ENCODE assay signal across 8 cellular contexts in genomic region chr17:49763735-49764558, GRCh38. TPM values are rescaled to one million over a fixed set of nuclear protein-coding genes. Genes with fewer than 3 reads are reported as not detected.
DNase-seq lines count a peak whose midpoint lies in the region; TF ChIP-seq lines count a peak whose summit lies in the region.

Gene FAM117A (minus strand): TSS chr17:49764131. CDS start chr17:49764087, 44 bp downstream.

- H2BK5ac ChIP-seq in H9 (ENCODE audit: insufficient read length, low read length): no peak within 1 kb of the TSS

- peak within 1 kb of the TSS; percentile 85 to 94 (median 86); a peak in 5 of 7 replicates for H3K27ac Mint-ChIP-seq in H9
- H3K27ac Mint-ChIP-seq in nephron progenitor cell: peak within 1 kb of the TSS; percentile 74
- H3K27ac Mint-ChIP-seq in stimulated activated naive CD8-positive, alpha-beta T cell treated with anti-CD3 and anti-CD28 coated beads, Interleukin-15, Interleukin-2, amounts not matched to agents 100 ng/mL and 50 ng/mL, for 24 hours: peak within 1 kb of the TSS; percentile 90

- no peak within 1 kb of the TSS for H4K91ac ChIP-seq in H9 (ENCODE audit: insufficient read length, low read depth, low read length)

- peaks cover 11% of the 10 kb centered on the region; the same call in 1 of the 2 replicates for H3K79me2 ChIP-seq in H9 (ENCODE audit: insufficient read depth, low read length)

- H2BK15ac ChIP-seq in H9 (ENCODE audit: low read depth, low read length): no peak within 1 kb of the TSS

- H3K4ac ChIP-seq in H9 (ENCODE audit: low read depth, low read length): no peak within 1 kb of the TSS

- H3K18ac ChIP-seq in H9 (ENCODE audit: insufficient read length, low read depth, low read length): peak within 1 kb of the TSS; percentile 4

- H3K14ac ChIP-seq in H9 (ENCODE audit: insufficient read depth, low read length): no peak within 1 kb of the TSS

- no peak within 1 kb of the TSS for H4K8ac ChIP-seq in H9 (replicated peaks; ENCODE audit: insufficient read length, low read depth, low read length)

- no CpG with 5 or more reads among the region's 53 CpGs for WGBS in H9 (ENCODE audit: extremely low coverage, insufficient read length, low lambda C conversion rate)

- H3K79me1 ChIP-seq in H9 (ENCODE audit: insufficient read depth, low read depth, low read length, poor library complexity, severe bottlenecking): peaks cover 7% of the 10 kb centered on the region

- H3K23ac ChIP-seq in H9 (ENCODE audit: insufficient read length, low read depth, low read length): no peak within 1 kb of the TSS

- H3K23me2 ChIP-seq in H9 (ENCODE audit: insufficient read length, low read depth, low read length, poor library complexity, severe bottlenecking): peaks cover 12% of the 10 kb centered on the region

- peak within 1 kb of the TSS; percentile 88 to 92 for H3K4me3 Mint-ChIP-seq in H9
- H3K4me3 Mint-ChIP-seq in nephron progenitor cell: peak within 1 kb of the TSS; percentile 92
- peak within 1 kb of the TSS; percentile 92 for H3K4me3 Mint-ChIP-seq in stimulated activated naive CD8-positive, alpha-beta T cell treated with anti-CD3 and anti-CD28 coated beads, Interleukin-15, Interleukin-2, amounts not matched to agents 100 ng/mL and 50 ng/mL, for 24 hours

- H3K27me3 Mint-ChIP-seq in H9 (ENCODE audit: low read depth) (peaks cover 17% of the 10 kb centered on the region), nephron progenitor cell (ENCODE audit: low read depth, poor library complexity) (peaks cover 34% of the 10 kb centered on the region)
- no peaks in the 10 kb centered on the region for H3K27me3 Mint-ChIP-seq in stimulated activated naive CD8-positive, alpha-beta T cell treated with anti-CD3 and anti-CD28 coated beads, Interleukin-15, Interleukin-2, amounts not matched to agents 100 ng/mL and 50 ng/mL, for 24 hours

- H3K4me2 ChIP-seq in H9 (ENCODE audit: insufficient read depth, insufficient read length, low read length): peak within 1 kb of the TSS; percentile 89

- H3K27ac ChIP-seq in H9 (ENCODE audit: insufficient read length, low read depth, low read length): no peak within 1 kb of the TSS

- DNase-seq in H9: peak; percentile 100
- DNase-seq in MG63: peak; percentile 97
- peak; percentile 99 to 100 for DNase-seq in SHP77 (lab: John Stamatoyannopoulos, UW)
- DNase-seq in activated T-helper 9 cell treated with anti-CD3 and anti-CD28 coated beads, Interleukin-2, amount 50 U/mL, for 16 hours (ENCODE audit: low read depth): peak; percentile 93
- peak; percentile 92 for DNase-seq in fibroblast of the conjunctiva (ENCODE audit: low read depth)
- peak; percentile 94 for DNase-seq in nephron progenitor cell

- H2AK5ac ChIP-seq in H9 (ENCODE audit: insufficient read length, low read length): no peak within 1 kb of the TSS

- no peaks in the 10 kb centered on the region for H3K27me3 ChIP-seq in H9 (ENCODE audit: insufficient read depth, low read length)
- H3K27me3 ChIP-seq in MG63: peaks cover 37% of the 10 kb centered on the region

- no peak within 1 kb of the TSS for H2BK12ac ChIP-seq in H9 (ENCODE audit: insufficient read length, low read depth, low read length)

- no peak within 1 kb of the TSS for H3K56ac ChIP-seq in H9 (ENCODE audit: insufficient read length, low read depth, low read length)

- H3K9me3 Mint-ChIP-seq in H9 (no peaks in the 10 kb centered on the region; a peak in 1 of 5 replicates), nephron progenitor cell (peaks cover 4% of the 10 kb centered on the region)
- no peaks in the 10 kb centered on the region for H3K9me3 Mint-ChIP-seq in stimulated activated naive CD8-positive, alpha-beta T cell treated with anti-CD3 and anti-CD28 coated beads, Interleukin-15, Interleukin-2, amounts not matched to agents 100 ng/mL and 50 ng/mL, for 24 hours

- no peak within 1 kb of the TSS for H3T11ph ChIP-seq in H9 (ENCODE audit: low read length)

- peak within 1 kb of the TSS; percentile 24 for H2AFZ ChIP-seq in H9 (ENCODE audit: low read length)

- no peak within 1 kb of the TSS for H2BK120ac ChIP-seq in H9 (ENCODE audit: low read depth, low read length, poor library complexity, severe bottlenecking)

- H3K9me3 ChIP-seq in ES-I3 (ENCODE audit: control insufficient read depth, insufficient read depth, low read length): no peaks in the 10 kb centered on the region
- H3K9me3 ChIP-seq in H9 (ENCODE audit: control insufficient read depth, low read depth, low read length): no peaks in the 10 kb centered on the region
- no peaks in the 10 kb centered on the region for H3K9me3 ChIP-seq in MG63

- H3K4me3 ChIP-seq in MG63: peak within 1 kb of the TSS; percentile 43

- H3K4me1 Mint-ChIP-seq in H9: peaks cover 33 to 36% of the 10 kb centered on the region in 2 experiments
- H3K4me1 Mint-ChIP-seq in nephron progenitor cell: peaks cover 34% of the 10 kb centered on the region
- peaks cover 68% of the 10 kb centered on the region for H3K4me1 Mint-ChIP-seq in stimulated activated naive CD8-positive, alpha-beta T cell treated with anti-CD3 and anti-CD28 coated beads, Interleukin-15, Interleukin-2, amounts not matched to agents 100 ng/mL and 50 ng/mL, for 24 hours (ENCODE audit: low read depth)

- H3K9ac ChIP-seq in ES-I3 (ENCODE audit: low read depth, low read length) (peak within 1 kb of the TSS; percentile 69), H9 (ENCODE audit: extremely low read depth, insufficient read length, low read length) (peak within 1 kb of the TSS; percentile 14)

- H2BK20ac ChIP-seq in H9 (ENCODE audit: low read depth, low read length, poor library complexity, severe bottlenecking): no peak within 1 kb of the TSS

- H4K20me1 ChIP-seq in H9 (ENCODE audit: control insufficient read depth, insufficient read depth, insufficient read length): no peaks in the 10 kb centered on the region

- H3K4me1 ChIP-seq in ES-I3 (ENCODE audit: insufficient read depth, low read length) (peaks cover 11% of the 10 kb centered on the region; the same call in 1 of the 2 replicates), H9 (ENCODE audit: insufficient read depth, low read length) (peaks cover 11% of the 10 kb centered on the region)

- H4K5ac ChIP-seq in H9 (ENCODE audit: insufficient read length, low read depth, low read length): no peak within 1 kb of the TSS

- H3K36me3 Mint-ChIP-seq in H9 (ENCODE audit: insufficient read depth in 1 of 3, low read depth in 3 of 3) (no peaks in the 10 kb centered on the region), nephron progenitor cell (ENCODE audit: low read depth) (no peaks in the 10 kb centered on the region)
- H3K36me3 Mint-ChIP-seq in stimulated activated naive CD8-positive, alpha-beta T cell treated with anti-CD3 and anti-CD28 coated beads, Interleukin-15, Interleukin-2, amounts not matched to agents 100 ng/mL and 50 ng/mL, for 24 hours (ENCODE audit: low read depth): no peaks in the 10 kb centered on the region

- TF ChIP-seq CTCF in H9 (conservative IDR thresholded peaks at IDR 0.05): no peak
- no peak for TF ChIP-seq CTCF in nephron progenitor cell (IDR thresholded peaks at IDR 0.05)

- H3K36me3 ChIP-seq in ES-I3 (ENCODE audit: insufficient read depth, low read length): no peaks in the 10 kb centered on the region
- no peaks in the 10 kb centered on the region for H3K36me3 ChIP-seq in MG63

RNA-seq across cellular contexts. Expression of gene FAM117A, which starts in this region (rescaled TPM):
- 21.1 and 21.3 TPM in 2 replicates for total RNA-seq in H9 (2021)
- 1.4 and 2.7 TPM in 2 replicates for total RNA-seq in MG63 (2014; rRNA removed; shearing (Covaris generic); ENCODE audit: low replicate concordance)
